In the genomic region with DNA sequence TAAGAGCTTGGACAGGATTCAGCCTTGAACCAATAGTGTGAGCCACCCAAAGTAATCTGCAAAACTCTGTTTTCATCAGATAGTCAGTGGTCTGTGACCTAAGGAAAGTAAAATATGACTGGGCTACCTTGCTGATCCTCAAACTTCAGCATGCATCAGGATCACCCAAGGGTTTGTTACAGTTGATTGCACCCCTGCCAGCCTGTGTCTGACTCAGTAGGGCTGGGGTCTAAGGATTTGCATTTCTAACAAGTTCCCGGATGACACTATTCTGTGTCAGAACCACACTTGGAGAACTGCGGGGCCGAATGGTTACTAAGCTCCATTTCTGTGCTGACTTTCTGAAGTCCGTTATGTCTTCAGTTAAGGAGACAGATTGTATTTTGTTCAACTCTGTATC, we compare ENCODE assay signal across 18 cellular contexts. TPM values are rescaled to one million over a fixed set of nuclear protein-coding genes. Genes with fewer than 3 reads are reported as not detected.
DNase-seq lines count a peak whose midpoint lies in the region; TF ChIP-seq lines count a peak whose summit lies in the region.
"Had no signal": no experiment of that assay in that cellular context is flagged by ENCODE, and none has a peak within 500 bp of the region (broad histone marks: within the 10 kb centered on the region; RNA-seq: fewer than 3 reads in every experiment).

No MANE protein-coding gene starts in this region.

- H4K20me1 ChIP-seq in OCI-LY3 (ENCODE audit: insufficient read depth, low read length), result no peaks in the 10 kb centered on the region

- H3K4me3 ChIP-seq in OCI-LY3 (ENCODE audit: low read length) (no peak overlapping the region), epithelial cell of esophagus (ENCODE audit: low read length) (no peak overlapping the region), WERI-Rb-1 (ENCODE audit: low read depth, low read length) (no peak overlapping the region)
- H3K4me3 ChIP-seq: A549, left ventricle myocardium inferior, tibial nerve had no signal

- no peak overlapping the region for H2AFZ ChIP-seq in OCI-LY3 (ENCODE audit: low read depth, low read length)

- peaks cover 23% of the 10 kb centered on the region for H3K4me1 ChIP-seq in OCI-LY3 (ENCODE audit: low read length)
- H3K4me1 ChIP-seq: left ventricle myocardium inferior, tibial nerve had no signal

- intact Hi-C loops in activated CD4-positive, alpha-beta memory T cell treated with anti-CD3 and anti-CD28 coated beads for 36 hours (cut with micrococcal nuclease), result no loop called here

- H3K27ac Mint-ChIP-seq in activated CD4-positive, alpha-beta memory T cell treated with anti-CD3 and anti-CD28 coated beads for 36 hours, result no peak overlapping the region
- no peak overlapping the region for H3K27ac Mint-ChIP-seq in activated CD4-positive, alpha-beta memory T cell treated with anti-CD3 and anti-CD28 coated beads, Interleukin-2, amount 10 ng/mL, durations not matched to agents 7 days and 5 days
- H3K27ac Mint-ChIP-seq: CD8-positive, alpha-beta T cell; progenitor cell of endocrine pancreas had no signal

- peak; percentile 28 for DNase-seq in activated CD4-positive, alpha-beta memory T cell treated with anti-CD3 and anti-CD28 coated beads for 36 hours
- DNase-seq in activated CD4-positive, alpha-beta memory T cell treated with anti-CD3 and anti-CD28 coated beads, Interleukin-2, amount 10 ng/mL, durations not matched to agents 7 days and 5 days, result no peak
- DNase-seq in epithelial cell of esophagus (ENCODE audit: low read depth), result peak; percentile 30
- DNase-seq in stimulated activated CD8-positive, alpha-beta memory T cell treated with anti-CD3 and anti-CD28 coated beads, Interleukin-4, amount 100 ng/mL, for 48 hours, result peak; percentile 35
- no peak for DNase-seq in cerebellum (ENCODE audit: low spot score)
- DNase-seq in WERI-Rb-1, result no peak
- no peak for DNase-seq in NCI-H1436 treated with DMSO at 0.1 percent for 48 hours (lab: John Stamatoyannopoulos, UW)
- DNase-seq: amygdala; CD8-positive, alpha-beta T cell; hypothalamus; left ventricle myocardium inferior; NCI-H2029; NCI-H510A treated with DMSO at 0.1 percent for 48 hours had no signal

- H3K9me3 Mint-ChIP-seq in activated CD4-positive, alpha-beta memory T cell treated with anti-CD3 and anti-CD28 coated beads for 36 hours, result no peaks in the 10 kb centered on the region
- peaks cover 2% of the 10 kb centered on the region for H3K9me3 Mint-ChIP-seq in activated CD4-positive, alpha-beta memory T cell treated with anti-CD3 and anti-CD28 coated beads, Interleukin-2, amount 10 ng/mL, durations not matched to agents 7 days and 5 days
- H3K9me3 Mint-ChIP-seq: CD8-positive, alpha-beta T cell had no signal

- no peaks in the 10 kb centered on the region for H3K9me3 ChIP-seq in OCI-LY3 (ENCODE audit: insufficient read depth, low read length)
- no peaks in the 10 kb centered on the region for H3K9me3 ChIP-seq in WERI-Rb-1 (ENCODE audit: severe bottlenecking)
- H3K9me3 ChIP-seq: A549, left ventricle myocardium inferior, tibial nerve had no signal

- H3K4me2 ChIP-seq in OCI-LY3 (ENCODE audit: low read length), result peak overlapping the region; percentile 59
- H3K4me2 ChIP-seq: A549 had no signal

- TF ChIP-seq CTCF in OCI-LY3 (IDR thresholded peaks at IDR 0.05; ENCODE audit: low read depth, low read length) (no peak), epithelial cell of esophagus (IDR thresholded peaks at IDR 0.05; ENCODE audit: insufficient read depth, low read depth, low read length, missing control alignments) (no peak), WERI-Rb-1 (IDR thresholded peaks at IDR 0.05; ENCODE audit: low read depth, low read length) (no peak)

- H3K27me3 ChIP-seq in OCI-LY3 (ENCODE audit: low read depth, low read length), result no peaks in the 10 kb centered on the region
- no peaks in the 10 kb centered on the region for H3K27me3 ChIP-seq in WERI-Rb-1 (ENCODE audit: insufficient read depth, low read depth, severe bottlenecking)
- H3K27me3 ChIP-seq: tibial nerve had no signal

- POLR2A ChIA-PET in activated CD4-positive, alpha-beta memory T cell treated with anti-CD3 and anti-CD28 coated beads for 36 hours (lab: Charles Lee), result interaction anchor here (0.6 kb wide), 1 partner anchor 38 kb away, joined by 4 read pairs; no protein-coding TSS in a partner anchor
- POLR2A ChIA-PET in activated CD4-positive, alpha-beta memory T cell treated with anti-CD3 and anti-CD28 coated beads, Interleukin-2, amount 10 ng/mL, durations not matched to agents 7 days and 5 days (lab: Charles Lee), result no interaction called here

- peaks cover 14% of the 10 kb centered on the region for H3K36me3 Mint-ChIP-seq in activated CD4-positive, alpha-beta memory T cell treated with anti-CD3 and anti-CD28 coated beads for 36 hours
- peaks cover 21% of the 10 kb centered on the region for H3K36me3 Mint-ChIP-seq in activated CD4-positive, alpha-beta memory T cell treated with anti-CD3 and anti-CD28 coated beads, Interleukin-2, amount 10 ng/mL, durations not matched to agents 7 days and 5 days (ENCODE audit: low read depth)

- peaks cover 16% of the 10 kb centered on the region for H3K4me1 Mint-ChIP-seq in activated CD4-positive, alpha-beta memory T cell treated with anti-CD3 and anti-CD28 coated beads for 36 hours (ENCODE audit: low read depth)
- peaks cover 20% of the 10 kb centered on the region for H3K4me1 Mint-ChIP-seq in activated CD4-positive, alpha-beta memory T cell treated with anti-CD3 and anti-CD28 coated beads, Interleukin-2, amount 10 ng/mL, durations not matched to agents 7 days and 5 days

- H3K27me3 Mint-ChIP-seq in activated CD4-positive, alpha-beta memory T cell treated with anti-CD3 and anti-CD28 coated beads for 36 hours, result no peaks in the 10 kb centered on the region
- no peaks in the 10 kb centered on the region for H3K27me3 Mint-ChIP-seq in activated CD4-positive, alpha-beta memory T cell treated with anti-CD3 and anti-CD28 coated beads, Interleukin-2, amount 10 ng/mL, durations not matched to agents 7 days and 5 days
- H3K27me3 Mint-ChIP-seq: progenitor cell of endocrine pancreas had no signal

- H3K27ac ChIP-seq in OCI-LY3 (ENCODE audit: low read length) (peak overlapping the region; percentile 29), WERI-Rb-1 (no peak overlapping the region)
- H3K27ac ChIP-seq: A549, left ventricle myocardium inferior, tibial nerve had no signal

- H3K4me3 Mint-ChIP-seq in activated CD4-positive, alpha-beta memory T cell treated with anti-CD3 and anti-CD28 coated beads for 36 hours, result no peak overlapping the region
- no peak overlapping the region for H3K4me3 Mint-ChIP-seq in activated CD4-positive, alpha-beta memory T cell treated with anti-CD3 and anti-CD28 coated beads, Interleukin-2, amount 10 ng/mL, durations not matched to agents 7 days and 5 days
- H3K4me3 Mint-ChIP-seq: CD8-positive, alpha-beta T cell had no signal

- no peaks in the 10 kb centered on the region for H3K36me3 ChIP-seq in OCI-LY3 (replicated peaks; ENCODE audit: low read depth, low read length)
- H3K36me3 ChIP-seq in WERI-Rb-1, result peaks cover 4% of the 10 kb centered on the region

- CTCF ChIA-PET in activated CD4-positive, alpha-beta memory T cell treated with anti-CD3 and anti-CD28 coated beads for 36 hours (lab: Charles Lee), result no interaction called here
- CTCF ChIA-PET in activated CD4-positive, alpha-beta memory T cell treated with anti-CD3 and anti-CD28 coated beads, Interleukin-2, amount 10 ng/mL, durations not matched to agents 7 days and 5 days (lab: Charles Lee), result no interaction called here

- no peaks in the 10 kb centered on the region for H3K79me2 ChIP-seq in OCI-LY3 (ENCODE audit: low read length)

- H3K9ac ChIP-seq in OCI-LY3 (ENCODE audit: low read length), result no peak overlapping the region

RNA-seq across cellular contexts. Expression of a gene that starts 40.6 kb away (rescaled TPM):
- total RNA-seq in activated CD4-positive, alpha-beta memory T cell treated with anti-CD3 and anti-CD28 coated beads for 36 hours, result under 1 TPM; 0.41 to 0.76 TPM
- under 1 TPM; 0.40 to 0.48 TPM for total RNA-seq in activated CD4-positive, alpha-beta memory T cell treated with anti-CD3 and anti-CD28 coated beads, Interleukin-2, amount 10 ng/mL, durations not matched to agents 7 days and 5 days
- total RNA-seq in cerebellum, result 56.8 TPM
- total RNA-seq: G401 had no signal

Comparison
In these comparisons a context has a peak if more than half of its experiments do, and no peak if none do; other contexts are left out.
1. DNase-seq: peak in activated CD4-positive, alpha-beta memory T cell treated with anti-CD3 and anti-CD28 coated beads for 36 hours (single experiment), epithelial cell of esophagus (single experiment) and stimulated activated CD8-positive, alpha-beta memory T cell treated with anti-CD3 and anti-CD28 coated beads, Interleukin-4, amount 100 ng/mL, for 48 hours (single experiment); none in activated CD4-positive, alpha-beta memory T cell treated with anti-CD3 and anti-CD28 coated beads, Interleukin-2, amount 10 ng/mL, durations not matched to agents 7 days and 5 days (single experiment), cerebellum (single experiment), WERI-Rb-1 (single experiment) and NCI-H1436 treated with DMSO at 0.1 percent for 48 hours (single experiment).
2. RNA of a gene that starts 40.6 kb away (total RNA-seq): 56.8 TPM in cerebellum (single experiment); 0.41 to 0.76 TPM in activated CD4-positive, alpha-beta memory T cell treated with anti-CD3 and anti-CD28 coated beads for 36 hours and 0.40 to 0.48 TPM in activated CD4-positive, alpha-beta memory T cell treated with anti-CD3 and anti-CD28 coated beads, Interleukin-2, amount 10 ng/mL, durations not matched to agents 7 days and 5 days; every median in the first group is over 10 times any median in the second.